ENCODE assay signal across 1 cellular context in genomic region chr6:149545754-149546471, GRCh38.
A peak's percentile ranks its signal among the peaks of the same experiment; 100 is the strongest.
TF ChIP-seq lines count a peak whose summit lies in the region.

PPIL4 (minus strand) TSS chr6:149546043; CDS start chr6:149546005, 38 bp downstream.

TF ChIP-seq in HepG2, 621 proteins besides CTCF, POLR2A, EP300 and RAD21 (continued from another document and continues in another):
- TF ChIP-seq ZNF318 (CRISPR knock-in tag; IDR thresholded peaks at IDR 0.05) (no peak), SATB2 (CRISPR knock-in tag; IDR thresholded peaks at IDR 0.05) (0 out of 2 replicates have a peak, but pooled peaks have one; percentile 61), CCDC6 (CRISPR knock-in tag; IDR thresholded peaks at IDR 0.05) (no peak), KDM6A (CRISPR knock-in tag; IDR thresholded peaks at IDR 0.05; ENCODE audit: low read depth) (no peak), MYNN (CRISPR knock-in tag; IDR thresholded peaks at IDR 0.05; ENCODE audit: low read depth) (no peak; the same call in 1 of the 2 replicates), POGK (CRISPR knock-in tag; conservative IDR thresholded peaks at IDR 0.05) (peak; percentile 84; the same call in 1 of the 2 replicates), STAT5B (CRISPR knock-in tag; IDR thresholded peaks at IDR 0.05) (peak; percentile 79; the same call in 1 of the 2 replicates), ZNF124 (CRISPR knock-in tag; IDR thresholded peaks at IDR 0.05) (peak; percentile 86; the same call in 1 of the 2 replicates), PCBP1 (IDR thresholded peaks at IDR 0.05; ENCODE audit: borderline replicate concordance, low read depth, low read length) (0 out of 2 replicates have a peak, but pooled peaks have one; percentile 62), ZNF841 (CRISPR knock-in tag; IDR thresholded peaks at IDR 0.05; ENCODE audit: borderline replicate concordance) (peak; percentile 81; the same call in 1 of the 2 replicates), HNRNPLL (IDR thresholded peaks at IDR 0.05; ENCODE audit: low read depth, low read length, poor library complexity, severe bottlenecking) (peak; percentile 87), ZKSCAN1 (IDR thresholded peaks at IDR 0.05; ENCODE audit: low read length) (peak; percentile 69), ZBTB43 (CRISPR knock-in tag; conservative IDR thresholded peaks at IDR 0.05) (peak; percentile 58; the same call in 1 of the 2 replicates), KLF13 (CRISPR knock-in tag; IDR thresholded peaks at IDR 0.05) (no peak), ZFP36L1 (CRISPR knock-in tag; IDR thresholded peaks at IDR 0.05) (peak; percentile 93; the same call in 1 of the 2 replicates), CAMTA2 (CRISPR knock-in tag; IDR thresholded peaks at IDR 0.05; ENCODE audit: borderline replicate concordance) (peak; percentile 92), AKAP8 (CRISPR knock-in tag; IDR thresholded peaks at IDR 0.05) (peak; percentile 49), THRA (CRISPR knock-in tag; IDR thresholded peaks at IDR 0.05; ENCODE audit: borderline replicate concordance) (peak; percentile 82; the same call in 1 of the 2 replicates), ZNF562 (CRISPR knock-in tag; IDR thresholded peaks at IDR 0.05; ENCODE audit: borderline replicate concordance) (no peak), ZSCAN5A (CRISPR knock-in tag; IDR thresholded peaks at IDR 0.05; ENCODE audit: borderline replicate concordance) (peak; percentile 81; the same call in 1 of the 2 replicates), RCOR2 (CRISPR knock-in tag; IDR thresholded peaks at IDR 0.05) (0 out of 2 replicates have a peak, but pooled peaks have one; percentile 47), TEAD3 (CRISPR knock-in tag; optimal IDR thresholded peaks at IDR 0.05; ENCODE audit: borderline replicate concordance) (peak; percentile 68), KMT2B (CRISPR knock-in tag; IDR thresholded peaks at IDR 0.05) (peak; percentile 100), ASH2L (IDR thresholded peaks at IDR 0.05; ENCODE audit: insufficient read length, low read depth, low read length) (peak; percentile 91), MLX (CRISPR knock-in tag; IDR thresholded peaks at IDR 0.05) (peak; percentile 56; the same call in 1 of the 2 replicates), TAF15 (IDR thresholded peaks at IDR 0.05; ENCODE audit: low read depth, low read length, poor library complexity, severe bottlenecking) (peak; percentile 66), GTF2F1 (IDR thresholded peaks at IDR 0.05; ENCODE audit: low read length) (no peak; the same call in 1 of the 2 replicates), CEBPG (CRISPR knock-in tag; IDR thresholded peaks at IDR 0.05) (peak; percentile 80), KLF12 (CRISPR knock-in tag; IDR thresholded peaks at IDR 0.05; ENCODE audit: borderline replicate concordance) (peak; percentile 89), PAWR (CRISPR knock-in tag; IDR thresholded peaks at IDR 0.05; ENCODE audit: borderline replicate concordance) (no peak; the same call in 1 of the 2 replicates), CERS6 (CRISPR knock-in tag; IDR thresholded peaks at IDR 0.05) (no peak), NR2F1 (CRISPR knock-in tag; IDR thresholded peaks at IDR 0.05) (no peak), ZNF512 (CRISPR knock-in tag; IDR thresholded peaks at IDR 0.05) (0 out of 2 replicates have a peak, but pooled peaks have one; percentile 34), ZBTB20 (CRISPR knock-in tag; IDR thresholded peaks at IDR 0.05; ENCODE audit: borderline replicate concordance, low read depth) (no peak; the same call in 1 of the 2 replicates), JARID2 (CRISPR knock-in tag; IDR thresholded peaks at IDR 0.05; ENCODE audit: insufficient replicate concordance) (no peak), ZNF552 (CRISPR knock-in tag; IDR thresholded peaks at IDR 0.05; ENCODE audit: borderline replicate concordance) (0 out of 2 replicates have a peak, but pooled peaks have one; percentile 6), ZNF557 (CRISPR knock-in tag; IDR thresholded peaks at IDR 0.05) (0 out of 2 replicates have a peak, but pooled peaks have one; percentile 51), MATR3 (CRISPR knock-in tag; IDR thresholded peaks at IDR 0.05) (no peak), CBX2 (IDR thresholded peaks at IDR 0.05; ENCODE audit: low read depth, low read length) (no peak), CBX2 (CRISPR knock-in tag; IDR thresholded peaks at IDR 0.05; ENCODE audit: low read depth) (no peak), CEBPB (IDR thresholded peaks at IDR 0.05; ENCODE audit: borderline replicate concordance, low read depth, low read length) (peak; percentile 74; the same call in 1 of the 2 replicates), EZH2 (conservative IDR thresholded peaks at IDR 0.05; ENCODE audit: low read depth, low read length) (no peak), SMAD1 (CRISPR knock-in tag; IDR thresholded peaks at IDR 0.05; ENCODE audit: borderline replicate concordance, low read depth) (peak; percentile 64; the same call in 1 of the 2 replicates), MTF1 (CRISPR knock-in tag; IDR thresholded peaks at IDR 0.05) (no peak), HES4 (CRISPR knock-in tag; IDR thresholded peaks at IDR 0.05; ENCODE audit: borderline replicate concordance) (no peak), NFRKB (IDR thresholded peaks at IDR 0.05) (peak; percentile 90), HOXA7 (CRISPR knock-in tag; IDR thresholded peaks at IDR 0.05) (no peak), RFXAP (CRISPR knock-in tag; IDR thresholded peaks at IDR 0.05; ENCODE audit: borderline replicate concordance) (peak; percentile 90; the same call in 1 of the 2 replicates)
